10 cellular contexts compared by ENCODE assay signal in the genomic region with DNA sequence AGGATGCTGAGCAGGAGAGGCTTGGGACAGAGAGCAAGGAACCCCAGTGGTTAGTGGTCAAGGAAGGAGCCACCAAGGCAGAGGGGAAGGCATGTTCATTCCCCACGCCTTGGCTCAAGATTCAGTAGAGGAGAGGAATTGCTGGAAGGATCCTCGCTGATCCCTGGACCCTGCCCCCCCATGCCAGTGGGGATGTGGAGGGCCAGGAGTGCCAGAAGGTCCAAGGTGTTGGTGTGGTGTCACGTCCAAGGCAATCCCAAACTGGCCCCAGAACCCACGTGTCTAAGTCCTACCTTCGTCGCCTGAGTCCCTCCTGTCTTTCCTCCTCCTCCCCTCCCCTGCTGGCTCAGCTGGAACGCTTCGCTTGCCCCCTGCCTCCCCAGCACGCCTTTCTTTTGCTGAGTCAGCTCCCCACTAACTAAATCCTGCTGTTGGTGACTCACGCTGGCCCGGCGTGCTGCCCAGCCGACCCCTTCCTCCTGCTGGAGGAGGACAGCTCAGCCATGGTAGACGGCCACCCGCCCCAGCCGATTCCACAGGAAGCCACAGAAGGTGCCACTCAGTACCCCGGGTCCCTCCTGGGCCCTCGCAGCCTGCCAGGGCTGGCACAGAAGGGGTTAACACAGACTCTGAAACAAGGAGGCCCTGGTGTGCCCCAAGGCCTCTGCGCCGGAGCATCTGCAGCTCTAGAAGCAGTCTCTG. TPM values are rescaled to one million over a fixed set of nuclear protein-coding genes. Genes with fewer than 3 reads are reported as not detected.
DNase-seq lines count a peak whose midpoint lies in the region; ATAC-seq and TF ChIP-seq lines count a peak whose summit lies in the region.
"Had no signal": no experiment of that assay in that cellular context is flagged by ENCODE, and none has a peak within 500 bp of the region (broad histone marks: within the 10 kb centered on the region; RNA-seq: fewer than 3 reads in every experiment).

No MANE protein-coding gene starts in this region.

- H3K4me3 ChIP-seq in HEK293 (ENCODE audit: low read depth, low read length) (no peak overlapping the region), adrenal gland (no peak overlapping the region), hepatocyte (no peak overlapping the region)

- no peak overlapping the region for H3K4me2 ChIP-seq in hepatocyte

- H4K20me1 ChIP-seq in hepatocyte (ENCODE audit: insufficient read depth, poor library complexity, severe bottlenecking): no peaks in the 10 kb centered on the region

- H3K27me3 ChIP-seq in adrenal gland (no peaks in the 10 kb centered on the region), hepatocyte (no peaks in the 10 kb centered on the region)

- H3K27ac ChIP-seq in HEK293 (ENCODE audit: extremely low read depth, low read depth, low read length) (no peak overlapping the region), adrenal gland (peak overlapping the region in 1 of 5 donors; percentile 34), hepatocyte (peak overlapping the region; percentile 63)

- no peak for TF ChIP-seq CTCF in HEK293 (tag by site-specific recombination; IDR thresholded peaks at IDR 0.05)
- TF ChIP-seq CTCF in adrenal gland (IDR thresholded peaks at IDR 0.05): no peak
- TF ChIP-seq CTCF in hepatocyte (IDR thresholded peaks at IDR 0.05; ENCODE audit: poor library complexity): no peak

- WGBS in adrenal gland, 4 donors: 39 to 49% (median 43%) methylated on average over 12 to 20 of the region's 20 CpGs
- WGBS in hepatocyte (ENCODE audit: low lambda C conversion rate, missing lambda C conversion rate): 59% methylated on average over 20 of the region's 20 CpGs

- CTCF ChIA-PET in HEK293 (lab: Yijun Ruan, JAX): interaction anchor here (0.6 to 1.6 kb wide), 4 partner anchors 13 to 202 kb away, joined by 3 to 6 read pairs (median 4); no protein-coding TSS in a partner anchor

- POLR2A ChIA-PET in HEK293 (lab: Yijun Ruan, JAX): no interaction called here

- no peaks in the 10 kb centered on the region for H3K79me2 ChIP-seq in hepatocyte

- no peaks in the 10 kb centered on the region for H3K9me2 ChIP-seq in hepatocyte (replicated peaks; ENCODE audit: insufficient read depth)

- H3K9me3 ChIP-seq in HEK293 (ENCODE audit: control insufficient read depth, insufficient read depth, low read depth, low read length): no peaks in the 10 kb centered on the region
- H3K9me3 ChIP-seq in adrenal gland (replicated peaks in 1 of 3): no peaks in the 10 kb centered on the region
- no peaks in the 10 kb centered on the region for H3K9me3 ChIP-seq in hepatocyte (ENCODE audit: low read depth)

- H3K36me3 ChIP-seq in HEK293 (ENCODE audit: control insufficient read depth in 2 of 2, insufficient read depth in 1 of 2, low read length in 2 of 2): peaks cover 0 to 5% of the 10 kb centered on the region in 2 experiments; a peak in 1 of 3 replicates
- H3K36me3 ChIP-seq in adrenal gland (replicated peaks in 1 of 2): no peaks in the 10 kb centered on the region
- H3K36me3 ChIP-seq in hepatocyte (replicated peaks; ENCODE audit: insufficient read depth, low read depth): no peaks in the 10 kb centered on the region

- DNase-seq in adrenal gland (peak; percentile 42 to 85 (median 57)), hepatocyte (ENCODE audit: low spot score) (peak; percentile 87), smooth muscle cell of the brain vasculature (ENCODE audit: low read depth, low spot score) (peak; percentile 92), activated T-cell treated with anti-CD3 and anti-CD28 coated beads for 4 hours (no peak), RPMI8226 (no peak)
- no peak for DNase-seq in activated CD4-positive, CD25-positive, alpha-beta regulatory T cell treated with anti-CD3 and anti-CD28 coated beads, Interleukin-2, amount 50 U/mL, for 72 hours
- DNase-seq: caudate nucleus, NCI-H2029 treated with DMSO at 0.1 percent for 48 hours had no signal

- intact Hi-C loops in adrenal gland (cut with DNase I): loop anchor here (5.0 kb wide), 3 partner anchors 128 to 198 kb away; partner anchors contain the start of gene COL27A1 (in 1 of the 2)

- TF ChIP-seq POLR2A in adrenal gland (IDR thresholded peaks at IDR 0.05): no peak

- no peaks in the 10 kb centered on the region for H3K4me1 ChIP-seq in HEK293 (ENCODE audit: control insufficient read depth, insufficient read depth, low read length)
- H3K4me1 ChIP-seq in adrenal gland (replicated peaks in 1 of 2): peaks cover 0 to 21% of the 10 kb centered on the region in 2 donors
- peaks cover 25% of the 10 kb centered on the region for H3K4me1 ChIP-seq in hepatocyte (ENCODE audit: insufficient read depth)

- no peak for ATAC-seq in GM21381 (IDR thresholded peaks at IDR 0.05; ENCODE audit: unreplicated experiment)

- H2AFZ ChIP-seq in hepatocyte: no peak overlapping the region

TF ChIP-seq in HEK293, 187 proteins besides CTCF, POLR2A, EP300 and RAD21:
- peak; percentile 76 for TF ChIP-seq ZIC2 (tag by site-specific recombination; IDR thresholded peaks at IDR 0.05)
- TF ChIP-seq ZNF426 (tag by site-specific recombination; IDR thresholded peaks at IDR 0.05): no peak
TF ChIP-seq in HEK293: peak in this region for 1.

RNA-seq across cellular contexts. Expression of gene ORM1, which starts 37.6 kb away (rescaled TPM):
- total RNA-seq in adrenal gland (10 to 100 TPM in 1 of 8 donors, 1 to 10 TPM in 6, not detected in 1; 2.9 to 26.0 (median 4.0) TPM), hepatocyte (397 and 472 TPM in 2 replicates)
- polyA plus RNA-seq in adrenal gland (10 to 100 TPM in 2 of 3 donors, 1 to 10 TPM in 1; 3.3 to 24.8 (median 14.3) TPM), hepatocyte (538 and 976 TPM in 2 replicates)

RNA-seq across cellular contexts. Expression of gene ORM2, which starts 44.4 kb away (rescaled TPM):
- total RNA-seq in adrenal gland (1 to 10 TPM in 4 of 8 donors, under 1 TPM in 1, not detected in 3; 0.60 to 6.8 (median 1.8) TPM), hepatocyte (45.7 and 52.0 TPM in 2 replicates)
- polyA plus RNA-seq in adrenal gland (10 to 100 TPM in 1 of 3 donors, 1 to 10 TPM in 1, under 1 TPM in 1; 0.88 to 16.2 (median 1.3) TPM), hepatocyte (80.9 and 136 TPM in 2 replicates)

Comparison
In these comparisons a context has a peak if more than half of its experiments do, and no peak if none do; other contexts are left out.
1. DNase-seq: peak in adrenal gland (7 of 7), hepatocyte (single experiment) and smooth muscle cell of the brain vasculature (single experiment); none in activated CD4-positive, CD25-positive, alpha-beta regulatory T cell treated with anti-CD3 and anti-CD28 coated beads, Interleukin-2, amount 50 U/mL, for 72 hours (single experiment), activated T-cell treated with anti-CD3 and anti-CD28 coated beads for 4 hours (single experiment) and RPMI8226 (single experiment).
2. RNA of gene ORM1, which starts 37.6 kb away (total RNA-seq): 397 to 472 TPM in hepatocyte; 2.9 to 26.0 TPM in adrenal gland; every median in the first group is over 10 times any median in the second.